In genomic region chr6:35234901-35235300, GRCh38 we compare ENCODE assay signal across 25 cellular contexts. TPM values are rescaled to one million over a fixed set of nuclear protein-coding genes. Genes with fewer than 3 reads are reported as not detected.
"Had no signal": no experiment of that assay in that cellular context is flagged by ENCODE, and none has a peak within 500 bp of the region (broad histone marks: within the 10 kb centered on the region; RNA-seq: fewer than 3 reads in every experiment).

No MANE protein-coding gene starts in this region.

- H3K36me3 ChIP-seq: pancreas, prostate gland, spleen, suprapubic skin, uterus had no signal

- H3K4me1 ChIP-seq: pancreas, prostate gland, suprapubic skin had no signal

- DNase-seq: islet precursor cell; left ventricle myocardium inferior; mesendoderm; naive B cell; natural killer cell; nucleus accumbens; pancreas; posterior cingulate gyrus; retina; right cardiac atrium; small intestine; stimulated activated CD4-positive, alpha-beta T cell treated with anti-CD3 and anti-CD28 coated beads, Interleukin-4, amount 100 ng/mL, for 24 hours; stimulated activated naive CD4-positive, alpha-beta T cell; trophoblast cell; uterus had no signal

- H3K27me3 ChIP-seq: hepatocyte, pancreas, spleen, suprapubic skin, uterus had no signal

- H3K9me3 ChIP-seq: left ventricle myocardium inferior, pancreas, prostate gland, suprapubic skin, uterus had no signal

- H3K27ac Mint-ChIP-seq: mesothelial cell of epicardium; natural killer cell; stimulated activated effector memory CD8-positive, alpha-beta T cell treated with anti-CD3 and anti-CD28 coated beads, Interleukin-12 subunit alpha, Interleukin-12 subunit beta, amount 100 ng/mL, for 72 hours; stimulated activated naive CD8-positive, alpha-beta T cell treated with anti-CD3 and anti-CD28 coated beads, Interleukin-15, Interleukin-2, amounts not matched to agents 100 ng/mL and 50 ng/mL, for 24 hours had no signal

- ATAC-seq: natural killer cell; pancreas; right cardiac atrium; sciatic nerve; stimulated activated effector memory CD8-positive, alpha-beta T cell treated with anti-CD3 and anti-CD28 coated beads, Interleukin-12 subunit alpha, Interleukin-12 subunit beta, amount 100 ng/mL, for 72 hours had no signal

- H3K9me3 Mint-ChIP-seq: natural killer cell; stimulated activated effector memory CD8-positive, alpha-beta T cell treated with anti-CD3 and anti-CD28 coated beads, Interleukin-12 subunit alpha, Interleukin-12 subunit beta, amount 100 ng/mL, for 72 hours; stimulated activated naive CD8-positive, alpha-beta T cell treated with anti-CD3 and anti-CD28 coated beads, Interleukin-15, Interleukin-2, amounts not matched to agents 100 ng/mL and 50 ng/mL, for 24 hours had no signal

- H3K27ac ChIP-seq: hepatocyte, left ventricle myocardium inferior, pancreas, prostate gland, spleen, suprapubic skin, uterus had no signal

- H3K27me3 Mint-ChIP-seq: naive B cell; stimulated activated naive CD8-positive, alpha-beta T cell treated with anti-CD3 and anti-CD28 coated beads, Interleukin-15, Interleukin-2, amounts not matched to agents 100 ng/mL and 50 ng/mL, for 24 hours had no signal

- H3K4me3 Mint-ChIP-seq: mesothelial cell of epicardium; naive B cell; natural killer cell; stimulated activated effector memory CD8-positive, alpha-beta T cell treated with anti-CD3 and anti-CD28 coated beads, Interleukin-12 subunit alpha, Interleukin-12 subunit beta, amount 100 ng/mL, for 72 hours; stimulated activated naive CD8-positive, alpha-beta T cell treated with anti-CD3 and anti-CD28 coated beads, Interleukin-15, Interleukin-2, amounts not matched to agents 100 ng/mL and 50 ng/mL, for 24 hours had no signal

- H3K4me3 ChIP-seq: hepatocyte, left ventricle myocardium inferior, lung, pancreas, prostate gland, spleen, suprapubic skin, uterus had no signal

- H3K36me3 Mint-ChIP-seq: natural killer cell; stimulated activated effector memory CD8-positive, alpha-beta T cell treated with anti-CD3 and anti-CD28 coated beads, Interleukin-12 subunit alpha, Interleukin-12 subunit beta, amount 100 ng/mL, for 72 hours had no signal

RNA-seq across cellular contexts. Expression of gene SCUBE3, which starts 21.1 kb away (rescaled TPM):
- total RNA-seq: mononuclear cell had no signal
